ENCODE assay signal across 1 cellular context in the genomic region with DNA sequence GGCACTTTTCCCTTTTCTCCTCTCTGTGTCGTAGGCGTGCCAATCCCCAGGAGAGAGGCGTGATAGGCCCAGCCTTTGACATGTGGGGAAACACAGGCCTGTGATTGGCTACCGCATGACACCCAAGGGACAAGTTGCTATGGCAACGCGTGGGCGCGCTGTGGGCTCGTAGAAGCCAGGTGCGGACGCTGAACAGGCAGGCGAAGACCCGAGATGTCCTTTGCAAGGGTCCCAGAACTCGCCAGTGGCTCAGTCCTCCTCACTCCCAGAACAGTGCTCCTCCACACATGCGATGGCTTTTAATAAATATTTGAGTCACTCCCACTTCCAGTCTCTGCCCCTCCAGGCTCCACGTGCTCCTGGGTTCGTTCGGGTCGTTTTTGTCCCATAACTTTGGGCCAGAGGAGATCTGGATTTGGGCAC.
TF ChIP-seq lines count a peak whose summit lies in the region.

No MANE protein-coding gene starts in this region.

TF ChIP-seq in HEK293, 187 proteins besides CTCF, POLR2A, EP300 and RAD21 (continued from another document):
- TF ChIP-seq, protein P1, sequence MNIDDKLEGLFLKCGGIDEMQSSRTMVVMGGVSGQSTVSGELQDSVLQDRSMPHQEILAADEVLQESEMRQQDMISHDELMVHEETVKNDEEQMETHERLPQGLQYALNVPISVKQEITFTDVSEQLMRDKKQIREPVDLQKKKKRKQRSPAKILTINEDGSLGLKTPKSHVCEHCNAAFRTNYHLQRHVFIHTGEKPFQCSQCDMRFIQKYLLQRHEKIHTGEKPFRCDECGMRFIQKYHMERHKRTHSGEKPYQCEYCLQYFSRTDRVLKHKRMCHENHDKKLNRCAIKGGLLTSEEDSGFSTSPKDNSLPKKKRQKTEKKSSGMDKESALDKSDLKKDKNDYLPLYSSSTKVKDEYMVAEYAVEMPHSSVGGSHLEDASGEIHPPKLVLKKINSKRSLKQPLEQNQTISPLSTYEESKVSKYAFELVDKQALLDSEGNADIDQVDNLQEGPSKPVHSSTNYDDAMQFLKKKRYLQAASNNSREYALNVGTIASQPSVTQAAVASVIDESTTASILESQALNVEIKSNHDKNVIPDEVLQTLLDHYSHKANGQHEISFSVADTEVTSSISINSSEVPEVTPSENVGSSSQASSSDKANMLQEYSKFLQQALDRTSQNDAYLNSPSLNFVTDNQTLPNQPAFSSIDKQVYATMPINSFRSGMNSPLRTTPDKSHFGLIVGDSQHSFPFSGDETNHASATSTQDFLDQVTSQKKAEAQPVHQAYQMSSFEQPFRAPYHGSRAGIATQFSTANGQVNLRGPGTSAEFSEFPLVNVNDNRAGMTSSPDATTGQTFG (tag by site-specific recombination; IDR thresholded peaks at IDR 0.05; ENCODE audit: borderline replicate concordance): no peak
- TF ChIP-seq, protein P2, sequence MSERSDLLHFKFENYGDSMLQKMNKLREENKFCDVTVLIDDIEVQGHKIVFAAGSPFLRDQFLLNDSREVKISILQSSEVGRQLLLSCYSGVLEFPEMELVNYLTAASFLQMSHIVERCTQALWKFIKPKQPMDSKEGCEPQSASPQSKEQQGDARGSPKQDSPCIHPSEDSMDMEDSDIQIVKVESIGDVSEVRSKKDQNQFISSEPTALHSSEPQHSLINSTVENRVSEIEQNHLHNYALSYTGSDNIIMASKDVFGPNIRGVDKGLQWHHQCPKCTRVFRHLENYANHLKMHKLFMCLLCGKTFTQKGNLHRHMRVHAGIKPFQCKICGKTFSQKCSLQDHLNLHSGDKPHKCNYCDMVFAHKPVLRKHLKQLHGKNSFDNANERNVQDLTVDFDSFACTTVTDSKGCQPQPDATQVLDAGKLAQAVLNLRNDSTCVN (tag by site-specific recombination; optimal IDR thresholded peaks at IDR 0.05): peak; percentile 24
